In genomic region chr11:78256962-78257361, GRCh38 we compare ENCODE assay signal across 10 cellular contexts.
DNase-seq lines count a peak whose midpoint lies in the region; ATAC-seq, FAIRE-seq and TF ChIP-seq lines count a peak whose summit lies in the region.
"Had no signal": no experiment of that assay in that cellular context is flagged by ENCODE, and none has a peak within 500 bp of the region (broad histone marks: within the 10 kb centered on the region; RNA-seq: fewer than 3 reads in every experiment).

No MANE protein-coding gene starts in this region.

- BruUV-seq in K562 (replicated peaks; lab: Mats Ljungman, UMichigan): no TSS peak

- H3K27ac Mint-ChIP-seq in activated naive CD8-positive, alpha-beta T cell treated with anti-CD3 and anti-CD28 coated beads for 36 hours: no peak overlapping the region

- H3K27me3 ChIP-seq in K562 (ENCODE audit: control insufficient read depth in 2 of 2, insufficient read depth in 2 of 2, low read length in 2 of 2): no peaks in the 10 kb centered on the region

- 0 out of 2 replicates have a peak overlapping the region, but pooled peaks have one; percentile 0 for H2AFZ ChIP-seq in K562 (ENCODE audit: low read depth, low read length)

- H3K4me2 ChIP-seq in K562 (ENCODE audit: insufficient read depth, low read length): peak overlapping the region; percentile 9; the same call in 1 of the 2 replicates

- H3K36me3 ChIP-seq in K562 (ENCODE audit: control insufficient read depth, insufficient read depth, low read length) (no peaks in the 10 kb centered on the region; the same call in 2 of the 3 replicates), kidney (ENCODE audit: control insufficient read depth in 1 of 2, insufficient read depth in 2 of 2, low read length in 2 of 2) (no peaks in the 10 kb centered on the region)

- TF ChIP-seq RAD21 in K562 (CRISPR knock-in tag; conservative IDR thresholded peaks at IDR 0.05 in 1 of 2, IDR thresholded peaks at IDR 0.05 in 1 of 2): peak in 1 of 2 experiments; percentile 20; a peak in 2 of 4 replicates

- intact Hi-C loops in K562 (cut with micrococcal nuclease) (loop anchor here (2.0 kb wide), 2 partner anchors 28 to 62 kb away; no protein-coding TSS in a partner anchor), kidney (cut with DNase I) (no loop called here)

- no peaks in the 10 kb centered on the region for H3K9me3 Mint-ChIP-seq in activated naive CD8-positive, alpha-beta T cell treated with anti-CD3 and anti-CD28 coated beads for 36 hours

- WGBS in K562 (ENCODE audit: insufficient coverage, low coverage, missing lambda C conversion rate): 0% methylated on average over 3 of the region's 3 CpGs

- H3K9me3 ChIP-seq in K562 (replicated peaks; ENCODE audit: control insufficient read depth, insufficient read depth, low read depth, low read length) (no peaks in the 10 kb centered on the region), kidney (ENCODE audit: control insufficient read depth in 1 of 2, low read length in 2 of 2) (no peaks in the 10 kb centered on the region)

- H3K4me3 ChIP-seq in K562: no peak overlapping the region
- no peak overlapping the region for H3K4me3 ChIP-seq in kidney (ENCODE audit: low read length in 2 of 2)
- H3K4me3 ChIP-seq: SK-N-MC had no signal

- H3K4me3 Mint-ChIP-seq in activated naive CD8-positive, alpha-beta T cell treated with anti-CD3 and anti-CD28 coated beads for 36 hours: no peak overlapping the region

- DNase-seq in H4 (ENCODE audit: low spot score) (peak; percentile 42), K562 (ENCODE audit: extremely low read depth in 1 of 4, low spot score in 3 of 4) (peak; percentile 53 to 87 (median 64)), kidney (peak; percentile 91), stromal cell of bone marrow (ENCODE audit: low read depth) (peak; percentile 90)
- DNase-seq in activated naive CD8-positive, alpha-beta T cell treated with anti-CD3 and anti-CD28 coated beads for 36 hours: no peak
- no peak for DNase-seq in stimulated activated CD4-positive, alpha-beta T cell treated with anti-CD3 and anti-CD28 coated beads, Interleukin-1b, Interleukin-23, amount 100 ng/mL, for 48 hours
- DNase-seq: H7 had no signal

- ATAC-seq in K562: peak; percentile 80
- ATAC-seq in GM18868 (IDR thresholded peaks at IDR 0.05; ENCODE audit: unreplicated experiment): no peak
- ATAC-seq in HG02852 (IDR thresholded peaks at IDR 0.05; ENCODE audit: unreplicated experiment): no peak

- H3K27ac ChIP-seq in K562 (ENCODE audit: extremely low read depth, low read depth, low read length): peak overlapping the region; percentile 54; the same call in 2 of the 3 replicates
- peak overlapping the region in 1 of 2 donors; percentile 5 for H3K27ac ChIP-seq in kidney (ENCODE audit: low read depth in 2 of 2, low read length in 2 of 2)
- H3K27ac ChIP-seq: SK-N-MC had no signal

- no peaks in the 10 kb centered on the region for H3K9me1 ChIP-seq in K562 (ENCODE audit: control insufficient read depth, insufficient read depth, low read length)

- H3K9ac ChIP-seq in K562 (ENCODE audit: insufficient read depth in 1 of 2, low read depth in 2 of 2, low read length in 2 of 2) (no peak overlapping the region; a peak in 2 of 4 replicates), kidney (ENCODE audit: low read length in 2 of 2) (no peak overlapping the region)

- H3K79me2 ChIP-seq in K562 (ENCODE audit: control insufficient read depth, insufficient read depth, low read length): peaks cover 24% of the 10 kb centered on the region; the same call in 2 of the 3 replicates

- in situ Hi-C loops in K562 (cut with MboI): no loop called here

- H3K4me1 Mint-ChIP-seq in activated naive CD8-positive, alpha-beta T cell treated with anti-CD3 and anti-CD28 coated beads for 36 hours: peaks cover 2% of the 10 kb centered on the region

- POLR2A ChIA-PET in K562 (lab: Yijun Ruan, JAX): interaction anchor here (0.5 to 1.2 kb wide), 6 partner anchors 10 to 755 kb away, joined by 3 to 5 read pairs (median 4); no protein-coding TSS in a partner anchor

- no peaks in the 10 kb centered on the region for H4K20me1 ChIP-seq in K562 (replicated peaks; ENCODE audit: control insufficient read depth, insufficient read depth, low read length)

- TF ChIP-seq EP300 in K562 (IDR thresholded peaks at IDR 0.05; ENCODE audit: low read length): peak; percentile 62

- TF ChIP-seq POLR2A in K562 (conservative IDR thresholded peaks at IDR 0.05): no peak

- FAIRE-seq in K562 (lab: Jason Lieb, UNC) (peak; percentile 92), kidney (lab: Jason Lieb, UNC) (no peak)

- no peaks in the 10 kb centered on the region for H3K36me3 Mint-ChIP-seq in activated naive CD8-positive, alpha-beta T cell treated with anti-CD3 and anti-CD28 coated beads for 36 hours

- CTCF ChIA-PET in K562 (lab: Yijun Ruan, JAX; ENCODE audit: low intra/inter-chr PET ratio): no interaction called here

- TF ChIP-seq CTCF in K562 (IDR thresholded peaks at IDR 0.05 in 2 of 3, conservative IDR thresholded peaks at IDR 0.05 in 1 of 3; ENCODE audit: insufficient read depth in 2 of 3, low read depth in 1 of 3, low read length in 3 of 3) (no peak), kidney (IDR thresholded peaks at IDR 0.05; ENCODE audit: borderline replicate concordance, extremely low read depth, insufficient read depth) (no peak)

- H3K4me1 ChIP-seq in K562 (replicated peaks in 1 of 2; ENCODE audit: control insufficient read depth in 2 of 2, insufficient read depth in 2 of 2, low read length in 2 of 2) (peaks cover 17 to 52% of the 10 kb centered on the region in 2 experiments), kidney (ENCODE audit: control insufficient read depth in 1 of 2, insufficient read depth in 1 of 2, low read depth in 1 of 2, low read length in 2 of 2) (peaks cover 0 to 2% of the 10 kb centered on the region in 2 donors)

- H3K27me3 Mint-ChIP-seq in activated naive CD8-positive, alpha-beta T cell treated with anti-CD3 and anti-CD28 coated beads for 36 hours: no peaks in the 10 kb centered on the region

TF ChIP-seq in K562, 482 proteins besides CTCF, POLR2A, EP300 and RAD21 (continues in another document):
- TF ChIP-seq MNT (conservative IDR thresholded peaks at IDR 0.05) (0 out of 4 replicates have a peak, but pooled peaks of 1 of the 2 experiments have one; percentile 21), ZNF280B (CRISPR knock-in tag; IDR thresholded peaks at IDR 0.05) (no peak), RB1 (IDR thresholded peaks at IDR 0.05; ENCODE audit: low read depth) (0 out of 2 replicates have a peak, but pooled peaks have one; percentile 44), THRA (IDR thresholded peaks at IDR 0.05) (no peak), ZBTB1 (CRISPR knock-in tag; IDR thresholded peaks at IDR 0.05; ENCODE audit: borderline replicate concordance, low read depth) (no peak), SMARCC2 (IDR thresholded peaks at IDR 0.05; ENCODE audit: low read depth) (peak; percentile 78; the same call in 1 of the 2 replicates), ZSCAN29 (IDR thresholded peaks at IDR 0.05) (no peak), SIRT6 (IDR thresholded peaks at IDR 0.05; ENCODE audit: low read depth, low read length) (no peak), CCNT2 (IDR thresholded peaks at IDR 0.05; ENCODE audit: borderline replicate concordance, extremely low read depth, insufficient read length, low read depth, low read length) (no peak), ZNF263 (CRISPR knock-in tag; IDR thresholded peaks at IDR 0.05; ENCODE audit: borderline replicate concordance) (no peak), TRIM24 (IDR thresholded peaks at IDR 0.05) (peak; percentile 6 to 52; a peak in 3 of 4 replicates), ZNF668 (CRISPR knock-in tag; IDR thresholded peaks at IDR 0.05) (no peak), ZEB2 (IDR thresholded peaks at IDR 0.05) (0 out of 2 replicates have a peak, but pooled peaks have one; percentile 35), ESRRB (CRISPR knock-in tag; IDR thresholded peaks at IDR 0.05; ENCODE audit: borderline replicate concordance) (no peak), RUNX1 (IDR thresholded peaks at IDR 0.05; ENCODE audit: low read depth) (no peak), SNAPC5 (CRISPR knock-in tag; IDR thresholded peaks at IDR 0.05) (no peak)

Comparison
In these comparisons a context has a peak if more than half of its experiments do, and no peak if none do; other contexts are left out.
1. DNase-seq: peak in H4 (single experiment), K562 (4 of 4), kidney (single experiment) and stromal cell of bone marrow (single experiment); none in activated naive CD8-positive, alpha-beta T cell treated with anti-CD3 and anti-CD28 coated beads for 36 hours (single experiment) and stimulated activated CD4-positive, alpha-beta T cell treated with anti-CD3 and anti-CD28 coated beads, Interleukin-1b, Interleukin-23, amount 100 ng/mL, for 48 hours (single experiment).